Comparison of ENCODE assay signal across 22 cellular contexts in genomic region chr5:57402761-57403160, GRCh38.
A peak's percentile ranks its signal among the peaks of the same experiment; 100 is the strongest.
DNase-seq lines count a peak whose midpoint lies in the region; ATAC-seq, FAIRE-seq and TF ChIP-seq lines count a peak whose summit lies in the region.
"Had no signal": no experiment of that assay in that cellular context is flagged by ENCODE, and none has a peak within 500 bp of the region (broad histone marks: within the 10 kb centered on the region; RNA-seq: fewer than 3 reads in every experiment).

No MANE protein-coding gene starts in this region.

- H3K36me3 Mint-ChIP-seq in mesothelial cell of epicardium, result no peaks in the 10 kb centered on the region
- H3K36me3 Mint-ChIP-seq: CD8-positive, alpha-beta T cell had no signal

- no peaks in the 10 kb centered on the region for H3K36me3 ChIP-seq in right atrium auricular region
- H3K36me3 ChIP-seq in mucosa of descending colon (ENCODE audit: low read depth), result no peaks in the 10 kb centered on the region
- H3K36me3 ChIP-seq: BLaER1 treated with 17β-estradiol and CSF1 and Interleukin-3, amounts not matched to agents 10 nM and 100 nM had no signal

- H3K4me3 Mint-ChIP-seq in mesothelial cell of epicardium, result no peak overlapping the region
- H3K4me3 Mint-ChIP-seq: B cell; CD4-positive, alpha-beta T cell; CD8-positive, alpha-beta T cell had no signal

- DNase-seq in right atrium auricular region (ENCODE audit: low spot score), result no peak
- DNase-seq in left ventricle myocardium superior, result no peak
- DNase-seq in mesothelial cell of epicardium (ENCODE audit: low spot score in 2 of 2, unreplicated experiment in 2 of 2), result no peak
- DNase-seq in sciatic nerve (ENCODE audit: low spot score), result no peak
- DNase-seq in mucosa of descending colon, result no peak
- DNase-seq: AML-193; Caco-2; Calu3; CD4-positive, alpha-beta T cell; CD8-positive, alpha-beta T cell; DMS79 treated with DMSO at 0.1 percent for 48 hours; GF-D8 had no signal

- FAIRE-seq in colon (lab: Jason Lieb, UNC), result peak; percentile 55
- FAIRE-seq: A549, D721Med, G401.6, GM12891 had no signal

- no peak for TF ChIP-seq CTCF in right atrium auricular region (IDR thresholded peaks at IDR 0.05)
- no peak for TF ChIP-seq CTCF in mesothelial cell of epicardium (IDR thresholded peaks at IDR 0.05; ENCODE audit: unreplicated experiment)
- TF ChIP-seq CTCF in mucosa of descending colon (IDR thresholded peaks at IDR 0.05), result no peak

- peaks cover 0 to 5% of the 10 kb centered on the region in 2 donors for H3K9me3 ChIP-seq in right atrium auricular region
- no peaks in the 10 kb centered on the region for H3K9me3 ChIP-seq in mucosa of descending colon
- H3K9me3 ChIP-seq: A549; BLaER1 treated with 17β-estradiol and CSF1 and Interleukin-3, amounts not matched to agents 10 nM and 100 nM; Caco-2 had no signal

- H3K4me3 ChIP-seq in right atrium auricular region (no peak overlapping the region), mucosa of descending colon (no peak overlapping the region)
- H3K4me3 ChIP-seq: A549; BLaER1 treated with 17β-estradiol and CSF1 and Interleukin-3, amounts not matched to agents 10 nM and 100 nM had no signal

- H3K27me3 ChIP-seq in right atrium auricular region, result no peaks in the 10 kb centered on the region
- H3K27me3 ChIP-seq: BLaER1 treated with 17β-estradiol and CSF1 and Interleukin-3, amounts not matched to agents 10 nM and 100 nM had no signal

- H3K4me1 Mint-ChIP-seq in mesothelial cell of epicardium, result peaks cover 2% of the 10 kb centered on the region
- H3K4me1 Mint-ChIP-seq: B cell had no signal

- H3K27ac Mint-ChIP-seq in mesothelial cell of epicardium, result peak overlapping the region; percentile 28
- H3K27ac Mint-ChIP-seq: B cell; CD4-positive, alpha-beta T cell; CD8-positive, alpha-beta T cell had no signal

- peaks cover 20% of the 10 kb centered on the region for H3K9me3 Mint-ChIP-seq in mesothelial cell of epicardium
- H3K9me3 Mint-ChIP-seq: CD4-positive, alpha-beta T cell had no signal

- peaks cover 0 to 29% of the 10 kb centered on the region in 2 donors for H3K4me1 ChIP-seq in right atrium auricular region
- no peaks in the 10 kb centered on the region for H3K4me1 ChIP-seq in mucosa of descending colon (ENCODE audit: low read depth)
- H3K4me1 ChIP-seq: A549, Caco-2 had no signal

- H3K27me3 Mint-ChIP-seq in mesothelial cell of epicardium (ENCODE audit: low read depth), result peaks cover 2% of the 10 kb centered on the region

- intact Hi-C loops in left ventricle myocardium superior (cut with micrococcal nuclease) (no loop called here), sciatic nerve (cut with DNase I) (no loop called here), mucosa of descending colon (cut with DNase I, micrococcal nuclease) (no loop called here)

- peak overlapping the region; percentile 5 to 58 for H3K27ac ChIP-seq in right atrium auricular region
- H3K27ac ChIP-seq: 22Rv1; A549; BLaER1 treated with 17β-estradiol and CSF1 and Interleukin-3, amounts not matched to agents 10 nM and 100 nM; C4-2B had no signal

- no peak for ATAC-seq in left ventricle myocardium superior
- ATAC-seq in GM19351 (IDR thresholded peaks at IDR 0.05; ENCODE audit: unreplicated experiment), result no peak
- ATAC-seq in sciatic nerve, result no peak
- no peak for ATAC-seq in mucosa of descending colon
- ATAC-seq: A549; CD8-positive, alpha-beta T cell had no signal
